ENCODE assay signal across 22 cellular contexts in the genomic region with DNA sequence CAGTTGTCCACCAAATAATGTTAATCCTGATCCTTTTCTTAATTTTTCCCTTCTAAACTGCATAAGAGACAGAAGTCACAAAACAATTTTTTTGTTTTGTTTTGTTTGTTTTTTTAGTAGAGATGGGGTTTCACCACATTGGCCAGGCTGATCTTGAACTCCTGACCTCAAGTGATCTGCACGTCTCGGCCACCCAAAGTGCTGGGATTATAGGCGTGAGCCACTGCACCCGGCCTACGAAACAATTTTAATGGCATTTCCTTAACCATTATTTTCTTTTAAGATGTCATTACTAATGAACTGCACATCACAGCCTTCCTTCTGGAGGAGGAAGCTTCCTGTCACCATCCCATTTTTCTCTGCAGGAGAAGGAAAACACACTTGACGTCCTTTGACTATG.
"Had no signal": no experiment of that assay in that cellular context is flagged by ENCODE, and none has a peak within 500 bp of the region (broad histone marks: within the 10 kb centered on the region; RNA-seq: fewer than 3 reads in every experiment).

No MANE protein-coding gene starts in this region.

- DNase-seq: IMR-90; Karpas-422; KG1; MG63; NCI-H1092; NCI-H1105 treated with DMSO at 0.1 percent for 48 hours; NCI-H1417 treated with DMSO at 0.1 percent for 48 hours; NCI-H146; NCI-H1694 treated with DMSO at 0.1 percent for 48 hours; NCI-H1930; NCI-H2081; NCI-H2107; NCI-H2227 treated with DMSO at 0.1 percent for 48 hours; NCI-H524; NCI-H69; NCI-H774; NK-92 treated with Interleukin-12 subunit alpha and Interleukin-12 subunit beta, amount 100 ng/mL, for 24 hours; Right ventricle myocardium superior; RPMI8226; SIG-M5; SK-N-SH had no signal

- H3K27me3 ChIP-seq: MG63 had no signal

- H3K36me3 ChIP-seq: MG63 had no signal

- H3K4me3 ChIP-seq: MG63 had no signal

- ATAC-seq: HepG2 had no signal

- H3K9ac ChIP-seq: SK-N-SH had no signal

- H3K4me2 ChIP-seq: SK-N-SH had no signal

- H3K9me3 ChIP-seq: MG63, SK-N-SH had no signal
